22 cellular contexts compared by ENCODE assay signal in genomic region chr3:52435246-52436101, GRCh38. TPM values are rescaled to one million over a fixed set of nuclear protein-coding genes. Genes with fewer than 3 reads are reported as not detected.
DNase-seq lines count a peak whose midpoint lies in the region; ATAC-seq and TF ChIP-seq lines count a peak whose summit lies in the region.
"Had no signal": no experiment of that assay in that cellular context is flagged by ENCODE, and none has a peak within 500 bp of the region (broad histone marks: within the 10 kb centered on the region; RNA-seq: fewer than 3 reads in every experiment).

No MANE protein-coding gene starts in this region.

- peak overlapping the region in 1 of 2 donors; percentile 35 for H3K27ac ChIP-seq in coronary artery
- no peak overlapping the region for H3K27ac ChIP-seq in osteoblast (ENCODE audit: low read depth, low read length)

- peak in 1 of 2 donors; percentile 2 for ATAC-seq in natural killer cell treated with Interleukin-12 subunit alpha and Interleukin-12 subunit beta and Interleukin-15 and Interleukin-18, amount 100 ng/mL, for 72 hours
- ATAC-seq in natural killer cell = no peak
- no peak for ATAC-seq in left lobe of liver
- ATAC-seq in GM21737 (IDR thresholded peaks at IDR 0.05; ENCODE audit: unreplicated experiment) = no peak
- ATAC-seq: T-helper 17 cell had no signal

- no peaks in the 10 kb centered on the region for H3K9me3 Mint-ChIP-seq in natural killer cell treated with Interleukin-12 subunit alpha and Interleukin-12 subunit beta and Interleukin-15 and Interleukin-18, amount 100 ng/mL, for 72 hours
- no peaks in the 10 kb centered on the region for H3K9me3 Mint-ChIP-seq in natural killer cell
- H3K9me3 Mint-ChIP-seq: activated CD4-positive, alpha-beta T cell treated with anti-CD3 and anti-CD28 coated beads, Interleukin-2, amount 10 ng/mL, durations not matched to agents 24 days and 14 days; activated naive CD4-positive, alpha-beta T cell treated with anti-CD3 and anti-CD28 coated beads, Interleukin-2, amount 10 ng/mL, durations not matched to agents 7 days and 5 days; GM23338 had no signal

- H3K36me3 ChIP-seq in osteoblast (ENCODE audit: insufficient read depth, low read length) = no peaks in the 10 kb centered on the region

- no peaks in the 10 kb centered on the region for H4K20me1 ChIP-seq in osteoblast (ENCODE audit: insufficient read depth, low read length)

- H3K27ac Mint-ChIP-seq in natural killer cell treated with Interleukin-12 subunit alpha and Interleukin-12 subunit beta and Interleukin-15 and Interleukin-18, amount 100 ng/mL, for 72 hours = no peak overlapping the region
- no peak overlapping the region for H3K27ac Mint-ChIP-seq in natural killer cell
- H3K27ac Mint-ChIP-seq: activated CD4-positive, alpha-beta T cell treated with anti-CD3 and anti-CD28 coated beads, Interleukin-2, amount 10 ng/mL, durations not matched to agents 24 days and 14 days; activated naive CD4-positive, alpha-beta T cell treated with anti-CD3 and anti-CD28 coated beads, Interleukin-2, amount 10 ng/mL, durations not matched to agents 7 days and 5 days; GM23338; T-helper 17 cell had no signal

- intact Hi-C loops in natural killer cell (cut with micrococcal nuclease) = no loop called here

- H2AFZ ChIP-seq in osteoblast (ENCODE audit: low read length) = no peak overlapping the region
- H2AFZ ChIP-seq: GM23338 had no signal

- no peaks in the 10 kb centered on the region for H3K9me3 ChIP-seq in osteoblast (ENCODE audit: low read depth, low read length)

- H3K27me3 ChIP-seq in osteoblast (ENCODE audit: insufficient read depth, low read length) = peaks cover 10% of the 10 kb centered on the region

- TF ChIP-seq CTCF in natural killer cell (IDR thresholded peaks at IDR 0.05) = no peak
- TF ChIP-seq CTCF in coronary artery (IDR thresholded peaks at IDR 0.05) = no peak
- TF ChIP-seq CTCF in osteoblast (IDR thresholded peaks at IDR 0.05; ENCODE audit: extremely low read depth, low read depth, low read length) = no peak

- H3K36me3 Mint-ChIP-seq in natural killer cell treated with Interleukin-12 subunit alpha and Interleukin-12 subunit beta and Interleukin-15 and Interleukin-18, amount 100 ng/mL, for 72 hours = no peaks in the 10 kb centered on the region
- no peaks in the 10 kb centered on the region for H3K36me3 Mint-ChIP-seq in natural killer cell
- H3K36me3 Mint-ChIP-seq: activated naive CD4-positive, alpha-beta T cell treated with anti-CD3 and anti-CD28 coated beads, Interleukin-2, amount 10 ng/mL, durations not matched to agents 7 days and 5 days had no signal

- peak; percentile 51 for DNase-seq in natural killer cell treated with Interleukin-12 subunit alpha and Interleukin-12 subunit beta and Interleukin-15 and Interleukin-18, amount 100 ng/mL, for 72 hours (ENCODE audit: low spot score)
- DNase-seq in natural killer cell = no peak
- peak; percentile 66 for DNase-seq in coronary artery (ENCODE audit: low spot score)
- peak; percentile 73 for DNase-seq in osteoblast (ENCODE audit: insufficient read length, low spot score, missing footprints)
- DNase-seq in left lobe of liver (ENCODE audit: low spot score) = no peak
- DNase-seq in globus pallidus (ENCODE audit: low spot score) = no peak
- DNase-seq in CD1c-positive myeloid dendritic cell (ENCODE audit: extremely low spot score) = no peak
- DNase-seq: activated CD4-positive, alpha-beta T cell treated with anti-CD3 and anti-CD28 coated beads, Interleukin-2, amount 10 ng/mL, durations not matched to agents 24 days and 14 days; activated naive CD4-positive, alpha-beta T cell treated with anti-CD3 and anti-CD28 coated beads, Interleukin-2, amount 10 ng/mL, durations not matched to agents 7 days and 5 days; activated T-cell treated with anti-CD3 and anti-CD28 coated beads, Interleukin-2, amount 50 U/mL, for 48 hours; amniotic stem cell; cortex of kidney; DMS53; KBM-7; MM.1S; NCI-H1694; occipital lobe; stimulated activated CD4-positive, alpha-beta T cell treated with anti-CD3 and anti-CD28 coated beads, Interleukin-12 subunit alpha, Interleukin-12 subunit beta, amount 100 ng/mL, for 4 hours; stimulated activated naive CD4-positive, alpha-beta T cell treated with Interleukin-2 at 50 U/mL for 16 hours; T-helper 17 cell had no signal

- no peaks in the 10 kb centered on the region for H3K27me3 Mint-ChIP-seq in natural killer cell treated with Interleukin-12 subunit alpha and Interleukin-12 subunit beta and Interleukin-15 and Interleukin-18, amount 100 ng/mL, for 72 hours
- peaks cover 0 to 3% of the 10 kb centered on the region in 2 donors for H3K27me3 Mint-ChIP-seq in natural killer cell (ENCODE audit: low read depth in 2 of 2)
- H3K27me3 Mint-ChIP-seq: T-helper 17 cell had no signal

- no peaks in the 10 kb centered on the region for H3K4me1 Mint-ChIP-seq in natural killer cell treated with Interleukin-12 subunit alpha and Interleukin-12 subunit beta and Interleukin-15 and Interleukin-18, amount 100 ng/mL, for 72 hours (ENCODE audit: low read depth in 2 of 2)
- H3K4me1 Mint-ChIP-seq in natural killer cell = no peaks in the 10 kb centered on the region

- no peaks in the 10 kb centered on the region for H3K79me2 ChIP-seq in osteoblast (ENCODE audit: insufficient read depth, low read length)

- H3K4me3 ChIP-seq in coronary artery (no peak overlapping the region), osteoblast (ENCODE audit: insufficient read depth, low read length) (no peak overlapping the region)
- H3K4me3 ChIP-seq: GM23338 had no signal

- H3K4me2 ChIP-seq in osteoblast (ENCODE audit: insufficient read depth, low read length) = no peak overlapping the region
- H3K4me2 ChIP-seq: GM23338 had no signal

- no peaks in the 10 kb centered on the region for H3K4me1 ChIP-seq in osteoblast (ENCODE audit: insufficient read depth, low read length)

- H3K4me3 Mint-ChIP-seq in natural killer cell treated with Interleukin-12 subunit alpha and Interleukin-12 subunit beta and Interleukin-15 and Interleukin-18, amount 100 ng/mL, for 72 hours = no peak overlapping the region
- no peak overlapping the region for H3K4me3 Mint-ChIP-seq in natural killer cell
- H3K4me3 Mint-ChIP-seq: activated CD4-positive, alpha-beta T cell treated with anti-CD3 and anti-CD28 coated beads, Interleukin-2, amount 10 ng/mL, durations not matched to agents 24 days and 14 days; activated naive CD4-positive, alpha-beta T cell treated with anti-CD3 and anti-CD28 coated beads, Interleukin-2, amount 10 ng/mL, durations not matched to agents 7 days and 5 days; GM23338 had no signal

RNA-seq across cellular contexts. Expression of gene SEMA3G, which starts 9.4 kb away (rescaled TPM):
- total RNA-seq in natural killer cell treated with Interleukin-12 subunit alpha and Interleukin-12 subunit beta and Interleukin-15 and Interleukin-18, amount 100 ng/mL, for 72 hours = under 1 TPM in 1 of 2 donors, not detected in 1; 0.08 TPM
- under 1 TPM in 2 of 3 donors, not detected in 1; 0.07 to 0.55 TPM for total RNA-seq in natural killer cell
- total RNA-seq in osteoblast = under 0.01 TPM in 1 of 2 replicates, not detected in the other
- 0.93 TPM for total RNA-seq in left lobe of liver

RNA-seq across cellular contexts. Expression of gene TNNC1, which starts 18.4 kb away (rescaled TPM):
- not detected for total RNA-seq in natural killer cell treated with Interleukin-12 subunit alpha and Interleukin-12 subunit beta and Interleukin-15 and Interleukin-18, amount 100 ng/mL, for 72 hours
- 1 to 10 TPM in 2 of 3 donors, not detected in 1; 1.1 to 1.2 TPM for total RNA-seq in natural killer cell
- 0.29 and 0.36 TPM in 2 replicates for total RNA-seq in osteoblast
- total RNA-seq in left lobe of liver = 0.25 TPM
- total RNA-seq: occipital lobe had no signal

RNA-seq across cellular contexts. Expression of gene NISCH, which starts 19.9 kb away (rescaled TPM):
- 100 to 1,000 TPM in 1 of 2 donors, 10 to 100 TPM in 1; 72.5 to 116 TPM for total RNA-seq in natural killer cell treated with Interleukin-12 subunit alpha and Interleukin-12 subunit beta and Interleukin-15 and Interleukin-18, amount 100 ng/mL, for 72 hours
- 100 to 1,000 TPM; 162 to 191 (median 175) TPM for total RNA-seq in natural killer cell
- total RNA-seq in osteoblast = 72.2 and 83.2 TPM in 2 replicates
- 39.3 TPM for total RNA-seq in left lobe of liver

RNA-seq across cellular contexts. Expression of gene PHF7, which starts 25.0 kb away (rescaled TPM):
- 10 to 100 TPM in 1 of 2 donors, 1 to 10 TPM in 1; 3.8 to 11.8 TPM for total RNA-seq in natural killer cell treated with Interleukin-12 subunit alpha and Interleukin-12 subunit beta and Interleukin-15 and Interleukin-18, amount 100 ng/mL, for 72 hours
- total RNA-seq in natural killer cell (10 to 100 TPM; 10.9 to 13.5 (median 13.5) TPM), osteoblast (8.8 and 10.9 TPM in 2 replicates), left lobe of liver (6.9 TPM)

RNA-seq across cellular contexts. Expression of gene BAP1, which starts 25.7 kb away (rescaled TPM):
- total RNA-seq in natural killer cell treated with Interleukin-12 subunit alpha and Interleukin-12 subunit beta and Interleukin-15 and Interleukin-18, amount 100 ng/mL, for 72 hours = 100 to 1,000 TPM in 1 of 2 donors, 10 to 100 TPM in 1; 96.1 to 131 TPM
- 100 to 1,000 TPM; 141 to 154 (median 145) TPM for total RNA-seq in natural killer cell
- 65.4 and 72.4 TPM in 2 replicates for total RNA-seq in osteoblast
- 46.9 TPM for total RNA-seq in left lobe of liver

Comparison
In these comparisons a context has a peak if more than half of its experiments do, and no peak if none do; other contexts are left out.
1. DNase-seq: peak in natural killer cell treated with Interleukin-12 subunit alpha and Interleukin-12 subunit beta and Interleukin-15 and Interleukin-18, amount 100 ng/mL, for 72 hours (single experiment), coronary artery (single experiment) and osteoblast (single experiment); none in natural killer cell (single experiment), left lobe of liver (single experiment), globus pallidus (single experiment) and CD1c-positive myeloid dendritic cell (single experiment).